Comparison of ENCODE assay signal across 1 cellular context in the genomic region with DNA sequence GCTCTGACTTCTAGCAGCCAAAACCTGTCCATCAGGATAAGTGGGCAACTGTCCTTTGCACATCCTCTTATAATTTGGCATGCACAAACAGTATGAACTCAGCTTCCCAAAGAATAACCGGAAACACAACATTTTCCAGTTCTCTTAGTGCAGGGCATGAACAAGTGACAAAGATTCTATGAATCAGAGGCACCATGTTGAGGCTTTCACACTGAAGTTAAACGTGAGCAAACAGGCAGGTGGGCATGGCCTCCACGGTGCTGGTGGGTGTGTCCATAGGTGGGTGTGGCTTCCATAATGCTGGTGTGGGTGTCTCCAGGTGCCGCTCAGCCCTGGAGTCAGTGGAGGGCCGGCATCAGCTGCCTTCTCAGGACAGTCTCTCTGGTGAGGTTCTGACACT.
TF ChIP-seq lines count a peak whose summit lies in the region.

No MANE protein-coding gene starts in this region.

TF ChIP-seq in K562, 482 proteins besides CTCF, POLR2A, EP300 and RAD21 (continued from another document):
- TF ChIP-seq, protein P1, sequence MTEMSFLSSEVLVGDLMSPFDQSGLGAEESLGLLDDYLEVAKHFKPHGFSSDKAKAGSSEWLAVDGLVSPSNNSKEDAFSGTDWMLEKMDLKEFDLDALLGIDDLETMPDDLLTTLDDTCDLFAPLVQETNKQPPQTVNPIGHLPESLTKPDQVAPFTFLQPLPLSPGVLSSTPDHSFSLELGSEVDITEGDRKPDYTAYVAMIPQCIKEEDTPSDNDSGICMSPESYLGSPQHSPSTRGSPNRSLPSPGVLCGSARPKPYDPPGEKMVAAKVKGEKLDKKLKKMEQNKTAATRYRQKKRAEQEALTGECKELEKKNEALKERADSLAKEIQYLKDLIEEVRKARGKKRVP (CRISPR knock-in tag; IDR thresholded peaks at IDR 0.05), result no peak
- no peak for TF ChIP-seq FOXJ3 (CRISPR knock-in tag; IDR thresholded peaks at IDR 0.05)
- TF ChIP-seq NR1H2 (CRISPR knock-in tag; IDR thresholded peaks at IDR 0.05), result no peak
